8 cellular contexts compared by ENCODE assay signal in the genomic region with DNA sequence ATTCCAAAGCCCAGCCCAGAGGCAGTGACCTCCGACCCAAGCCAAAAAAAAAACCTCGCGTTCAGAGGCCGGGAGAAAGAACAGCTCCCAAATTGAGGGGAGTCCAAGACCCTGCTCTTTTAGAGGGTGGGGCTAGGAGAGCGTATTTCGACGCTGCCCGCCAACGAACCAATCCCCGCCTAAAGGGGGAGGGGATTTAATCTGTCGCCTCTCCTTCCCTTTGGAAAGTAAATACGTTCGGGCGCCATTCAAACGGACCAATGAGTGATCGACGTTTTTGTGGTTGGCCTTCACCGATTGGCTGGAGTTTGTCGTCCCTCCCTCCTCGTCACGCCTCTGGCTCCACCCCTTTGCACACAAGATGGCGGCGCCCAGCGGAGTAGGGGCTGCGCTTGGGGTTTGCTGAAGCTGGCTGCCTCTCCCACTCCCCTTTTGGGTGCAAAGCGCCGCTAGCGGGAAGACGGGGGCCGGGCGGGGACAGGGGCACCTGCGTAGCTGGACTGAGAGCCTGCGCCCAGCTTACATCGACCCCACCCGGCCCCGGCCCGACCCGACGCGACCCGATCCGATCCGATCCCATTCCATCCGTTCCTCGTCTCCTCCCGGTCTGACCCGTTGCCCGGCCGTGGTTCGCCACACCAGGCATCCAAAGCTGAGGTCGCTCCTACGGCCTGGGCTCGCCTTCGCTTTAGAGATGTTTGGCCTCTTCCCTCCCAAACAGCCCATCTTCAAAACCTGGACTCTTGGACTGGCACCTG. TPM values are rescaled to one million over a fixed set of nuclear protein-coding genes. Genes with fewer than 3 reads are reported as not detected.
DNase-seq lines count a peak whose midpoint lies in the region; ATAC-seq, FAIRE-seq and TF ChIP-seq lines count a peak whose summit lies in the region.

Gene RNF26 (plus strand): TSS at position 355 of the 758 bp plus-strand sequence. CDS start 596 bp downstream, outside the sequence.

- in situ Hi-C loops in ACHN (cut with HindIII; ENCODE audit: low pct_ligation_motif_present, low pct_unique_long_range_greater_than_20kb, low sequenced_read_pairs): no loop called here

- FAIRE-seq in bronchial epithelial cell (lab: Jason Lieb, UNC) (peak; percentile 76), small intestine (lab: Jason Lieb, UNC) (peak; percentile 57)

- H3K4me1 ChIP-seq in small intestine (ENCODE audit: control insufficient read depth in 2 of 2, insufficient read depth in 1 of 2, low read depth in 1 of 2, low read length in 1 of 2): peaks cover 3 to 5% of the 10 kb centered on the region in 2 donors

- ATAC-seq in GM18873 (IDR thresholded peaks at IDR 0.05; ENCODE audit: low FRiP score, unreplicated experiment) (peak; percentile 91), HG03139 (IDR thresholded peaks at IDR 0.05; ENCODE audit: unreplicated experiment) (peak; percentile 84)

- peaks cover 5% of the 10 kb centered on the region for H3K36me3 ChIP-seq in bronchial epithelial cell (ENCODE audit: control insufficient read depth, insufficient read depth, low read length)
- peaks cover 0 to 2% of the 10 kb centered on the region in 2 donors for H3K36me3 ChIP-seq in small intestine (ENCODE audit: control insufficient read depth in 2 of 2, insufficient read depth in 2 of 2, low read length in 2 of 2)

- H3K9me3 ChIP-seq in small intestine (ENCODE audit: control insufficient read depth, low read depth): no peaks in the 10 kb centered on the region

- WGBS in small intestine, 3 donors: 0% methylated on average over 44 to 54 of the region's 54 CpGs

- H3K4me3 ChIP-seq in WI38 (ENCODE audit: low read depth, low read length): peak within 1 kb of the TSS; percentile 89
- H3K4me3 ChIP-seq in bronchial epithelial cell (ENCODE audit: low read depth, low read length): peak within 1 kb of the TSS; percentile 75
- H3K4me3 ChIP-seq in small intestine (ENCODE audit: low read depth in 1 of 2, low read length in 2 of 2): peak within 1 kb of the TSS; percentile 77 to 88

- peaks cover 2% of the 10 kb centered on the region for H3K27me3 ChIP-seq in bronchial epithelial cell (ENCODE audit: control insufficient read depth, insufficient read depth, low read length)
- no peaks in the 10 kb centered on the region for H3K27me3 ChIP-seq in small intestine (ENCODE audit: control insufficient read depth in 2 of 2, insufficient read depth in 2 of 2, low read length in 2 of 2)

- DNase-seq in ACHN (peak; percentile 97), NCI-H2227 (lab: John Stamatoyannopoulos, UW; ENCODE audit: unreplicated experiment) (peak; percentile 96), bronchial epithelial cell (ENCODE audit: low read depth) (peak; percentile 94), iPS-NIHi11 (ENCODE audit: low spot score) (peak; percentile 96), small intestine (peak; percentile 99)

- TF ChIP-seq CTCF in WI38 (IDR thresholded peaks at IDR 0.05; ENCODE audit: low read depth, low read length) (no peak), bronchial epithelial cell (IDR thresholded peaks at IDR 0.05; ENCODE audit: insufficient read depth, low read length, severe bottlenecking) (no peak)

- H3K27ac ChIP-seq in small intestine (ENCODE audit: low read depth in 1 of 2, low read length in 1 of 2): peak within 1 kb of the TSS; percentile 61 to 76

RNA-seq across cellular contexts. Expression of gene RNF26, which starts in this region (rescaled TPM):
- total RNA-seq in bronchial epithelial cell: 2.4 and 3.6 TPM in 2 replicates
- 10 to 100 TPM in 1 of 3 donors, 1 to 10 TPM in 2; 6.5 to 27.3 (median 7.8) TPM for polyA plus RNA-seq in small intestine

Comparison
In these comparisons a context has a peak if more than half of its experiments do, and no peak if none do; other contexts are left out.
1. Peak in every context shown above with its lines: DNase-seq, ATAC-seq, H3K4me3 ChIP-seq and H3K27ac ChIP-seq.